In genomic region chr11:61816736-61817455, GRCh38 we compare ENCODE assay signal across 8 cellular contexts. TPM values are rescaled to one million over a fixed set of nuclear protein-coding genes. Genes with fewer than 3 reads are reported as not detected.
A peak's percentile ranks its signal among the peaks of the same experiment; 100 is the strongest.
DNase-seq lines count a peak whose midpoint lies in the region; ATAC-seq, FAIRE-seq and TF ChIP-seq lines count a peak whose summit lies in the region.

FADS1 (minus strand) TSS chr11:61817003; CDS start chr11:61816929, 74 bp downstream.

- H3K9me3 ChIP-seq in lung (ENCODE audit: control insufficient read depth in 2 of 2, insufficient read depth in 1 of 2, low read length in 1 of 2), result no peaks in the 10 kb centered on the region

- CTCF ChIA-PET in BJ (lab: Yijun Ruan, JAX), result interaction anchor here (0.8 to 2.8 kb wide), 4 partner anchors 12 to 54 kb away, joined by 3 to 22 read pairs (median 4); partner anchors contain the start of gene FADS2
- CTCF ChIA-PET in activated CD8-positive, alpha-beta T cell treated with anti-CD3 and anti-CD28 coated beads, Interleukin-2, amount 10 ng/mL, durations not matched to agents 7 days and 5 days (lab: Charles Lee), result interaction anchor here (1.0 to 10.2 kb wide), 5 partner anchors 10 to 23 kb away, joined by 3 to 129 read pairs (median 6); partner anchors contain the start of gene FADS2

- FAIRE-seq in GM19239 (lab: Jason Lieb, UNC), result peak; percentile 42

- TF ChIP-seq CTCF in BJ (IDR thresholded peaks at IDR 0.05; ENCODE audit: insufficient read depth, low read depth, low read length), result peak; percentile 77
- peak; percentile 60 for TF ChIP-seq CTCF in lung (IDR thresholded peaks at IDR 0.05; ENCODE audit: control extremely low read depth, extremely low read depth)

- H3K27ac ChIP-seq in lung (ENCODE audit: low read depth in 1 of 2, low read length in 1 of 2), result peak within 1 kb of the TSS; percentile 96 to 98

- peak within 1 kb of the TSS; percentile 98 for H3K4me3 Mint-ChIP-seq in activated CD8-positive, alpha-beta T cell treated with anti-CD3 and anti-CD28 coated beads, Interleukin-2, amount 10 ng/mL, durations not matched to agents 7 days and 5 days

- 0 to 1% methylated on average over 69 to 73 of the region's 73 CpGs for WGBS in lung, 2 donors

- H3K4me3 ChIP-seq in BJ (ENCODE audit: low read depth, low read length), result peak within 1 kb of the TSS; percentile 65
- H3K4me3 ChIP-seq in lung, result peak within 1 kb of the TSS; percentile 69

- POLR2A ChIA-PET in BJ (lab: Charles Lee), result no interaction called here
- POLR2A ChIA-PET in activated CD8-positive, alpha-beta T cell treated with anti-CD3 and anti-CD28 coated beads, Interleukin-2, amount 10 ng/mL, durations not matched to agents 7 days and 5 days (lab: Charles Lee), result interaction anchor here (1.2 to 4.3 kb wide), 4 partner anchors 11 to 29 kb away, joined by 3 to 33 read pairs (median 18); partner anchors contain the start of gene FADS2

- peak; percentile 74 for ATAC-seq in activated CD8-positive, alpha-beta T cell treated with anti-CD3 and anti-CD28 coated beads, Interleukin-2, amount 10 ng/mL, durations not matched to agents 7 days and 5 days
- ATAC-seq in lung (ENCODE audit: insufficient read depth, low FRiP score), result peak; percentile 63

- H3K36me3 ChIP-seq in BJ (ENCODE audit: control insufficient read depth, insufficient read depth, low read length) (peaks cover 9% of the 10 kb centered on the region), lung (ENCODE audit: control insufficient read depth in 2 of 2, insufficient read depth in 2 of 2, low read length in 2 of 2) (peaks cover 3 to 8% of the 10 kb centered on the region in 2 donors)

- H3K27me3 Mint-ChIP-seq in activated CD8-positive, alpha-beta T cell treated with anti-CD3 and anti-CD28 coated beads, Interleukin-2, amount 10 ng/mL, durations not matched to agents 7 days and 5 days (ENCODE audit: low read depth), result no peaks in the 10 kb centered on the region

- DNase-seq in BJ (ENCODE audit: low read depth) (peak; percentile 45), GM19239 (ENCODE audit: insufficient read length, low spot score) (peak; percentile 62), HK-2 (ENCODE audit: unreplicated experiment) (peak; percentile 93), NCI-H82 (lab: John Stamatoyannopoulos, UW) (peak; percentile 98), lung (ENCODE audit: low spot score) (peak; percentile 92)
- DNase-seq in activated CD8-positive, alpha-beta T cell treated with anti-CD3 and anti-CD28 coated beads, Interleukin-2, amount 10 ng/mL, durations not matched to agents 7 days and 5 days, result peak; percentile 92
- DNase-seq in effector CD8-positive, alpha-beta T cell (lab: John Stamatoyannopoulos, UW), result peak; percentile 62
- peak in 2 of 3 experiments; percentile 53 to 82 for DNase-seq in stimulated activated CD4-positive, alpha-beta T cell treated with anti-CD3 and anti-CD28 coated beads, TNF-alpha, amount 100 ng/mL, for 24 hours (ENCODE audit: low read depth in 3 of 3)

- peak within 1 kb of the TSS; percentile 97 for H3K27ac Mint-ChIP-seq in activated CD8-positive, alpha-beta T cell treated with anti-CD3 and anti-CD28 coated beads, Interleukin-2, amount 10 ng/mL, durations not matched to agents 7 days and 5 days

- H3K9me3 Mint-ChIP-seq in activated CD8-positive, alpha-beta T cell treated with anti-CD3 and anti-CD28 coated beads, Interleukin-2, amount 10 ng/mL, durations not matched to agents 7 days and 5 days (ENCODE audit: insufficient read depth), result no peaks in the 10 kb centered on the region

- peaks cover 36% of the 10 kb centered on the region for H3K36me3 Mint-ChIP-seq in activated CD8-positive, alpha-beta T cell treated with anti-CD3 and anti-CD28 coated beads, Interleukin-2, amount 10 ng/mL, durations not matched to agents 7 days and 5 days (ENCODE audit: low read depth)

- no peaks in the 10 kb centered on the region for H3K4me1 ChIP-seq in lung (ENCODE audit: control insufficient read depth in 2 of 2, insufficient read depth in 2 of 2, low read length in 2 of 2)

- H3K27me3 ChIP-seq in BJ (ENCODE audit: control insufficient read depth, insufficient read depth, low read length) (no peaks in the 10 kb centered on the region), lung (ENCODE audit: control insufficient read depth, insufficient read depth) (no peaks in the 10 kb centered on the region)

- H3K4me1 Mint-ChIP-seq in activated CD8-positive, alpha-beta T cell treated with anti-CD3 and anti-CD28 coated beads, Interleukin-2, amount 10 ng/mL, durations not matched to agents 7 days and 5 days (ENCODE audit: low read depth), result peaks cover 23% of the 10 kb centered on the region

RNA-seq across cellular contexts. Expression of gene FADS1, which starts in this region (rescaled TPM):
- 48.1 and 58.0 TPM in 2 replicates for polyA plus RNA-seq in BJ (2011; rRNA removed)
- polyA minus RNA-seq in BJ (2011; rRNA and poly(A)+ RNA removed), result 38.7 and 87.4 TPM in 2 replicates
- 10 to 100 TPM; 84.1 to 92.8 TPM for total RNA-seq in activated CD8-positive, alpha-beta T cell treated with anti-CD3 and anti-CD28 coated beads, Interleukin-2, amount 10 ng/mL, durations not matched to agents 7 days and 5 days
- 100 to 1,000 TPM in 1 of 2 donors, 10 to 100 TPM in 1; 35.7 to 102 TPM for total RNA-seq in lung
- 10 to 100 TPM; 35.1 to 54.3 TPM for polyA plus RNA-seq in lung

Comparison
In these comparisons a context has a peak if more than half of its experiments do, and no peak if none do; other contexts are left out.
1. Peak in every context shown above with its lines: DNase-seq, ATAC-seq, H3K4me3 ChIP-seq and H3K27ac ChIP-seq.
2. DNase-seq: peak in every context shown above with its lines; median percentile 98 in NCI-H82; 93 in HK-2; 92 in activated CD8-positive, alpha-beta T cell treated with anti-CD3 and anti-CD28 coated beads, Interleukin-2, amount 10 ng/mL, durations not matched to agents 7 days and 5 days; 92 in lung; 68 in stimulated activated CD4-positive, alpha-beta T cell treated with anti-CD3 and anti-CD28 coated beads, TNF-alpha, amount 100 ng/mL, for 24 hours; 62 in GM19239; 62 in effector CD8-positive, alpha-beta T cell; 45 in BJ.